8 cellular contexts compared by ENCODE assay signal in the genomic region with DNA sequence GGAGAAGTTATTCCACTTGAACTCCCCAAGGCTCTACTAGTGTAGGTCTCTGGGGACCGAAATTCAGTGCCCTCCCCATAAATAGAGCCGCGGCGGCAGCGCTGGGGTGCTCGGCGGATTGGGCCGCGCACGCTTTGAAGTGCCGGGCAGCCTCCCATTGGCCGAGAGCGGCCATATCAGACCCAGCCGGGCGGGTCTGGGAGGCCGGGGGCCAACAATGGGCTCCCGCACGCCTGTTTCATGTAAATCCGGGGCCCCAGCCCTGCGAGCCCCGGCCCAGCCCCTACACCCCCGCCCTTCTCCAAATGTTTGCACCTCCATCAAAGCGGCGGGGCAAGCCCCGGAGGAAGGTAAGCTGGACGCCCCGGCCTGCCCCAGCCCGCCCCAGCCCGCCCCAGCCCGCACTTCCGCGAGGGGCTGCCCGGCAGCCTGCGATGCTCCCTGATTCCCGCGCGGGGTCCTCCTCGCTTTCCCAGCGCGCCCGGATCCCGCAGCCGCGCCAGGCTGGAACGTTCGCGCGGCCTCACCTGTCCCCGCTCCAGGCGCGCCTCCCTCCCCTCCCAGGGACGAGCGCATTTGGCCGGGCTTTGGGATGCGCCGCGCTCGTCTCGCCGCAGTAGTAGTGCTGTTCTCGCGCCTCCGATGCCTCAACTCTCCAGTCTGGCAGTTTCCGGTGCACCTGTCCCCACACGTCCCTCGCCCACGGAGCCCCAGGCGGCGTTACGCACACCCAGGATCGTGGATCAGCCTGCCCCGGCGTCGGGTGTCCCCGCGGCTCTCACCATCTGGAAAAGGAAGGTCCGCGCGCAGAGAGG. TPM values are rescaled to one million over a fixed set of nuclear protein-coding genes. Genes with fewer than 3 reads are reported as not detected.
DNase-seq lines count a peak whose midpoint lies in the region; ATAC-seq and TF ChIP-seq lines count a peak whose summit lies in the region.

A gene with protein sequence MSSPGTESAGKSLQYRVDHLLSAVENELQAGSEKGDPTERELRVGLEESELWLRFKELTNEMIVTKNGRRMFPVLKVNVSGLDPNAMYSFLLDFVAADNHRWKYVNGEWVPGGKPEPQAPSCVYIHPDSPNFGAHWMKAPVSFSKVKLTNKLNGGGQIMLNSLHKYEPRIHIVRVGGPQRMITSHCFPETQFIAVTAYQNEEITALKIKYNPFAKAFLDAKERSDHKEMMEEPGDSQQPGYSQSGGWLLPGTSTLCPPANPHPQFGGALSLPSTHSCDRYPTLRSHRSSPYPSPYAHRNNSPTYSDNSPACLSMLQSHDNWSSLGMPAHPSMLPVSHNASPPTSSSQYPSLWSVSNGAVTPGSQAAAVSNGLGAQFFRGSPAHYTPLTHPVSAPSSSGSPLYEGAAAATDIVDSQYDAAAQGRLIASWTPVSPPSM (minus strand): TSS at position 51 of the 815 bp plus-strand sequence. CDS start 260 bp downstream, outside the sequence.

- intact Hi-C loops in natural killer cell (cut with micrococcal nuclease): no loop called here

- no peaks in the 10 kb centered on the region for H3K9me3 Mint-ChIP-seq in natural killer cell

- ATAC-seq in natural killer cell (no peak), GM21423 (IDR thresholded peaks at IDR 0.05; ENCODE audit: unreplicated experiment) (no peak)

- peak within 1 kb of the TSS; percentile 57; the same call in 1 of the 2 replicates for H3K27ac ChIP-seq in HEK293 (ENCODE audit: extremely low read depth, low read depth, low read length)

- H3K36me3 Mint-ChIP-seq in natural killer cell: no peaks in the 10 kb centered on the region

- peaks cover 7% of the 10 kb centered on the region in 2 donors for H3K4me1 Mint-ChIP-seq in natural killer cell

- H3K27me3 Mint-ChIP-seq in natural killer cell (ENCODE audit: low read depth in 2 of 2): peaks cover 53 to 60% of the 10 kb centered on the region in 2 donors

- H3K4me1 ChIP-seq in HEK293 (ENCODE audit: control insufficient read depth, insufficient read depth, low read length) (peaks cover 1% of the 10 kb centered on the region; the same call in 1 of the 2 replicates), adipocyte (ENCODE audit: control insufficient read depth, insufficient read depth, low read length) (no peaks in the 10 kb centered on the region)

- H3K27me3 ChIP-seq in adipocyte (replicated peaks; ENCODE audit: control insufficient read depth, insufficient read depth, low read length): peaks cover 85% of the 10 kb centered on the region

- CTCF ChIA-PET in HEK293 (lab: Yijun Ruan, JAX): interaction anchor here (0.6 to 1.0 kb wide), 3 partner anchors 11 to 277 kb away, joined by 3 read pairs; no protein-coding TSS in a partner anchor

- H3K36me3 ChIP-seq in HEK293 (ENCODE audit: control insufficient read depth in 2 of 2, insufficient read depth in 1 of 2, low read length in 2 of 2) (no peaks in the 10 kb centered on the region), adipocyte (ENCODE audit: control insufficient read depth, insufficient read depth, low read length, severe bottlenecking) (no peaks in the 10 kb centered on the region)

- H3K4me3 ChIP-seq in HEK293 (ENCODE audit: low read depth, low read length) (peak within 1 kb of the TSS; percentile 46), adipocyte (ENCODE audit: low read length) (peak within 1 kb of the TSS; percentile 33)

- DNase-seq in DMS153 treated with DMSO at 0.1 percent for 48 hours (lab: John Stamatoyannopoulos, UW; ENCODE audit: unreplicated experiment) (peak; percentile 21), adipocyte (ENCODE audit: low read depth) (no peak), natural killer cell (no peak), kidney glomerular epithelial cell (lab: John Stamatoyannopoulos, UW) (no peak), EL (no peak), superior temporal gyrus (ENCODE audit: extremely low spot score) (no peak)

- H3K9me3 ChIP-seq in HEK293 (ENCODE audit: control insufficient read depth, insufficient read depth, low read depth, low read length): no peaks in the 10 kb centered on the region
- H3K9me3 ChIP-seq in adipocyte (ENCODE audit: control insufficient read depth, low read length): no peaks in the 10 kb centered on the region

- H3K4me3 Mint-ChIP-seq in natural killer cell: peak within 1 kb of the TSS; percentile 64

- no peak within 1 kb of the TSS for H3K27ac Mint-ChIP-seq in natural killer cell

- POLR2A ChIA-PET in HEK293 (lab: Yijun Ruan, JAX): no interaction called here

- no peak within 1 kb of the TSS for H3K9ac ChIP-seq in adipocyte (ENCODE audit: low read length)

- TF ChIP-seq CTCF in HEK293 (tag by site-specific recombination; IDR thresholded peaks at IDR 0.05): peak; percentile 43; the same call in 1 of the 2 replicates
- TF ChIP-seq CTCF in natural killer cell (IDR thresholded peaks at IDR 0.05): no peak

TF ChIP-seq in HEK293, 187 proteins besides CTCF, POLR2A, EP300 and RAD21 (continues in another document):
- TF ChIP-seq ZBTB20 (tag by site-specific recombination; IDR thresholded peaks at IDR 0.05) (peak; percentile 70; the same call in 1 of the 2 replicates), KLF1 (tag by site-specific recombination; IDR thresholded peaks at IDR 0.05) (peak; percentile 19; the same call in 1 of the 2 replicates), ZNF548 (tag by site-specific recombination; IDR thresholded peaks at IDR 0.05) (no peak), KLF8 (tag by site-specific recombination; IDR thresholded peaks at IDR 0.05) (no peak), ZNF621 (tag by site-specific recombination; IDR thresholded peaks at IDR 0.05) (no peak), ZNF76 (tag by site-specific recombination; IDR thresholded peaks at IDR 0.05; ENCODE audit: borderline replicate concordance, low read depth) (peak; percentile 30; the same call in 1 of the 2 replicates), SP2 (tag by site-specific recombination; IDR thresholded peaks at IDR 0.05) (peak; percentile 67), HOXC10 (CRISPR knock-in tag; IDR thresholded peaks at IDR 0.05) (no peak), SP3 (tag by site-specific recombination; IDR thresholded peaks at IDR 0.05) (0 out of 2 replicates have a peak, but pooled peaks have one; percentile 23), ZFHX2 (tag by site-specific recombination; conservative IDR thresholded peaks at IDR 0.05) (0 out of 2 replicates have a peak, but pooled peaks have one; percentile 8), KLF16 (tag by site-specific recombination; IDR thresholded peaks at IDR 0.05) (no peak), ZNF747 (tag by site-specific recombination; IDR thresholded peaks at IDR 0.05) (no peak), ZNF350 (tag by site-specific recombination; IDR thresholded peaks at IDR 0.05) (no peak), TCF7L2 (IDR thresholded peaks at IDR 0.05; ENCODE audit: borderline replicate concordance, low read depth, low read length) (peak; percentile 98), ZNF777 (tag by site-specific recombination; IDR thresholded peaks at IDR 0.05; ENCODE audit: borderline replicate concordance) (peak; percentile 76; the same call in 1 of the 2 replicates), HOXD13 (CRISPR knock-in tag; IDR thresholded peaks at IDR 0.05; ENCODE audit: borderline replicate concordance) (no peak), IKZF3 (tag by site-specific recombination; IDR thresholded peaks at IDR 0.05) (peak; percentile 29; the same call in 1 of the 2 replicates), ZNF184 (tag by site-specific recombination; IDR thresholded peaks at IDR 0.05) (no peak), ZNF114 (tag by site-specific recombination; IDR thresholded peaks at IDR 0.05) (no peak), SCRT1 (tag by site-specific recombination; IDR thresholded peaks at IDR 0.05; ENCODE audit: borderline replicate concordance) (no peak), ZNF239 (tag by site-specific recombination; IDR thresholded peaks at IDR 0.05) (no peak), ZNF202 (tag by site-specific recombination; IDR thresholded peaks at IDR 0.05; ENCODE audit: borderline replicate concordance) (no peak), ZNF133 (tag by site-specific recombination; IDR thresholded peaks at IDR 0.05) (no peak)
- TF ChIP-seq, protein P1, sequence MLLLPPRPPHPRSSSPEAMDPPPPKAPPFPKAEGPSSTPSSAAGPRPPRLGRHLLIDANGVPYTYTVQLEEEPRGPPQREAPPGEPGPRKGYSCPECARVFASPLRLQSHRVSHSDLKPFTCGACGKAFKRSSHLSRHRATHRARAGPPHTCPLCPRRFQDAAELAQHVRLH (tag by site-specific recombination; IDR thresholded peaks at IDR 0.05): no peak
- TF ChIP-seq, protein P2, sequence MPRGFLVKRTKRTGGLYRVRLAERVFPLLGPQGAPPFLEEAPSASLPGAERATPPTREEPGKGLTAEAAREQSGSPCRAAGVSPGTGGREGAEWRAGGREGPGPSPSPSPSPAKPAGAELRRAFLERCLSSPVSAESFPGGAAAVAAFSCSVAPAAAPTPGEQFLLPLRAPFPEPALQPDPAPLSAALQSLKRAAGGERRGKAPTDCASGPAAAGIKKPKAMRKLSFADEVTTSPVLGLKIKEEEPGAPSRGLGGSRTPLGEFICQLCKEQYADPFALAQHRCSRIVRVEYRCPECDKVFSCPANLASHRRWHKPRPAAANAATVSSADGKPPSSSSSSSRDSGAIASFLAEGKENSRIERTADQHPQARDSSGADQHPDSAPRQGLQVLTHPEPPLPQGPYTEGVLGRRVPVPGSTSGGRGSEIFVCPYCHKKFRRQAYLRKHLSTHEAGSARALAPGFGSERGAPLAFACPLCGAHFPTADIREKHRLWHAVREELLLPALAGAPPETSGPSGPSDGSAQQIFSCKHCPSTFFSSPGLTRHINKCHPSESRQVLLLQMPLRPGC (tag by site-specific recombination; IDR thresholded peaks at IDR 0.05): no peak
- TF ChIP-seq, protein P3, sequence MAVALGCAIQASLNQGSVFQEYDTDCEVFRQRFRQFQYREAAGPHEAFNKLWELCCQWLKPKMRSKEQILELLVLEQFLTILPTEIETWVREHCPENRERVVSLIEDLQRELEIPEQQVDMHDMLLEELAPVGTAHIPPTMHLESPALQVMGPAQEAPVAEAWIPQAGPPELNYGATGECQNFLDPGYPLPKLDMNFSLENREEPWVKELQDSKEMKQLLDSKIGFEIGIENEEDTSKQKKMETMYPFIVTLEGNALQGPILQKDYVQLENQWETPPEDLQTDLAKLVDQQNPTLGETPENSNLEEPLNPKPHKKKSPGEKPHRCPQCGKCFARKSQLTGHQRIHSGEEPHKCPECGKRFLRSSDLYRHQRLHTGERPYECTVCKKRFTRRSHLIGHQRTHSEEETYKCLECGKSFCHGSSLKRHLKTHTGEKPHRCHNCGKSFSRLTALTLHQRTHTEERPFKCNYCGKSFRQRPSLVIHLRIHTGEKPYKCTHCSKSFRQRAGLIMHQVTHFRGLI (tag by site-specific recombination; IDR thresholded peaks at IDR 0.05): peak; percentile 37; the same call in 1 of the 2 replicates

RNA-seq across cellular contexts. Expression of the gene that starts here (rescaled TPM):
- not detected for total RNA-seq in natural killer cell
